In the genomic region with DNA sequence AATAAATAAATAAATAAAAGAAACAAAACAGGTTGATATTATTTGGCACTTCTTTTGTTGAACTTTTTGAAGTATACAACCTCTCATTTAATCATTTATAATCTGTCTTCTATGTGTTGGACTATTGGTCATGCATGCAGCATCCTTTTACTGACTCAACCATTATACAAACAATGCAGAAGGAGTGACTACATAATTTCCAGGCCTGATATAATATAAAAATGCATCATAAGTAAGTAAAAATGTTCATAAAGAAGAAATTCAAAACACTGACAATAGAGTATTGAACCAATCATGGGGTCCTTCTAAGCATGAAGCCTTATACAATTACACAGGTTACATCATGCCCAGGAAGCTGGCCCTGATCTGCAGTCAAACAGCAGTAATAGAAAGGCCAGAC, we compare ENCODE assay signal across 1 cellular context.
A peak's percentile ranks its signal among the peaks of the same experiment; 100 is the strongest.
TF ChIP-seq lines count a peak whose summit lies in the region.

No MANE protein-coding gene starts in this region.

TF ChIP-seq in endothelial cell of umbilical vein, 7 proteins besides CTCF, POLR2A, EP300 and RAD21:
- TF ChIP-seq FOS (IDR thresholded peaks at IDR 0.05; ENCODE audit: borderline replicate concordance, insufficient read depth, low read length) (peak; percentile 47), JUN (IDR thresholded peaks at IDR 0.05; ENCODE audit: borderline replicate concordance, insufficient read depth, insufficient read length, low read depth) (no peak)
